34 cellular contexts compared by ENCODE assay signal in genomic region chr3:32316976-32317375, GRCh38.
"Had no signal": no experiment of that assay in that cellular context is flagged by ENCODE, and none has a peak within 500 bp of the region (broad histone marks: within the 10 kb centered on the region; RNA-seq: fewer than 3 reads in every experiment).

No MANE protein-coding gene starts in this region.

- ATAC-seq: activated CD4-positive, alpha-beta T cell treated with anti-CD3 and anti-CD28 coated beads for 36 hours; activated CD4-positive, CD25-positive, alpha-beta regulatory T cell treated with anti-CD3 and anti-CD28 coated beads, Interleukin-2, amount 50 U/mL, for 24 hours; activated CD8-positive, alpha-beta T cell treated with anti-CD3 and anti-CD28 coated beads, Interleukin-2, amount 10 ng/mL, durations not matched to agents 7 days and 5 days; PC-3; WTC11 had no signal

- H3K4me3 ChIP-seq: adrenal gland, Peyer's patch, SJSA1 had no signal

- H3K36me3 ChIP-seq: adrenal gland, Peyer's patch, SJSA1 had no signal

- H3K9ac ChIP-seq: SK-N-SH had no signal

- H3K9me3 ChIP-seq: adrenal gland, Peyer's patch, SJSA1, SK-N-SH had no signal

- H3K27ac Mint-ChIP-seq: activated CD4-positive, alpha-beta T cell treated with anti-CD3 and anti-CD28 coated beads for 36 hours; activated CD4-positive, alpha-beta T cell treated with anti-CD3 and anti-CD28 coated beads, Interleukin-2, amount 10 ng/mL, durations not matched to agents 7 days and 5 days; activated CD8-positive, alpha-beta T cell treated with anti-CD3 and anti-CD28 coated beads, Interleukin-2, amount 10 ng/mL, durations not matched to agents 7 days and 5 days; activated naive CD4-positive, alpha-beta T cell treated with anti-CD3 and anti-CD28 coated beads, Interleukin-2, amount 50 U/mL, for 24 hours; activated naive CD8-positive, alpha-beta T cell treated with anti-CD3 and anti-CD28 coated beads, Interleukin-2, amount 10 ng/mL, durations not matched to agents 7 days and 5 days; activated T-cell treated with anti-CD3 and anti-CD28 coated beads, Interleukin-2, amount 50 U/mL, for 24 hours; activated T-helper 2 cell treated with anti-CD3 and anti-CD28 coated beads, Interferon-gamma antibody, Interleukin-2, Interleukin-4, amounts not matched to agents 10 μg/mL and 5 μg/mL and 100 μg/mL, durations not matched to agents 14 hours and 24 hours and 36 hours; brain; T-helper 1 cell treated with Interleukin-12 subunit alpha and Interleukin-12 subunit beta and Interleukin-4 antibody, amounts not matched to agents 30 μg/mL and 1 μg/mL, for 36 hours; T-helper 2 cell treated with Interferon-gamma antibody and Interleukin-4, amounts not matched to agents 5 μg/mL and 100 μg/mL, for 36 hours; WTC11 had no signal

- H3K4me1 ChIP-seq: Peyer's patch, SJSA1 had no signal

- H3K36me3 Mint-ChIP-seq: activated naive CD8-positive, alpha-beta T cell treated with anti-CD3 and anti-CD28 coated beads, Interleukin-2, amount 10 ng/mL, durations not matched to agents 7 days and 5 days; brain; WTC11 had no signal

- DNase-seq: activated CD4-positive, alpha-beta T cell treated with anti-CD3 and anti-CD28 coated beads for 36 hours; activated CD4-positive, alpha-beta T cell treated with anti-CD3 and anti-CD28 coated beads, Interleukin-2, amount 10 ng/mL, durations not matched to agents 7 days and 5 days; activated CD4-positive, alpha-beta T cell treated with anti-CD3 and anti-CD28 coated beads, Interleukin-2, amount 50 U/mL, for 48 hours; activated CD8-positive, alpha-beta T cell treated with anti-CD3 and anti-CD28 coated beads, Interleukin-2, amount 10 ng/mL, durations not matched to agents 7 days and 5 days; activated gamma-delta T cell; activated naive CD4-positive, alpha-beta T cell treated with Interleukin-2 at 50 U/mL for 16 hours; activated naive CD8-positive, alpha-beta T cell treated with anti-CD3 and anti-CD28 coated beads, Interleukin-2, amount 10 ng/mL, durations not matched to agents 7 days and 5 days; activated T-cell treated with anti-CD3 and anti-CD28 coated beads, Interleukin-2, amount 50 U/mL, for 24 hours; adrenal gland; central memory CD4-positive, alpha-beta T cell; MM.1S; MV-4-11; NCI-H1092; NCI-H1436 treated with DMSO at 0.1 percent for 48 hours; NCI-H1694 treated with DMSO at 0.1 percent for 48 hours; NCI-H2029; NCI-H345; NCI-H524 treated with DMSO at 0.1 percent for 48 hours; NK-92 treated with Interleukin-12 subunit alpha and Interleukin-12 subunit beta, amount 100 ng/mL, for 24 hours; PC-3; Peyer's patch; RPMI8226; SHP77 treated with DMSO at 0.1 percent for 48 hours; SK-N-SH had no signal

- H3K27ac ChIP-seq: adrenal gland, Peyer's patch, SJSA1 had no signal

- H3K4me2 ChIP-seq: SK-N-SH had no signal

- H3K27me3 Mint-ChIP-seq: activated CD4-positive, alpha-beta T cell treated with anti-CD3 and anti-CD28 coated beads for 36 hours; activated CD4-positive, alpha-beta T cell treated with anti-CD3 and anti-CD28 coated beads, Interleukin-2, amount 10 ng/mL, durations not matched to agents 7 days and 5 days; activated naive CD4-positive, alpha-beta T cell treated with anti-CD3 and anti-CD28 coated beads, Interleukin-2, amount 50 U/mL, for 24 hours; activated naive CD8-positive, alpha-beta T cell treated with anti-CD3 and anti-CD28 coated beads, Interleukin-2, amount 10 ng/mL, durations not matched to agents 7 days and 5 days; activated T-cell treated with anti-CD3 and anti-CD28 coated beads, Interleukin-2, amount 50 U/mL, for 24 hours had no signal

- H3K9me3 Mint-ChIP-seq: activated CD4-positive, alpha-beta T cell treated with anti-CD3 and anti-CD28 coated beads, Interleukin-2, amount 10 ng/mL, durations not matched to agents 7 days and 5 days; activated naive CD4-positive, alpha-beta T cell treated with anti-CD3 and anti-CD28 coated beads, Interleukin-2, amount 50 U/mL, for 24 hours; activated naive CD8-positive, alpha-beta T cell treated with anti-CD3 and anti-CD28 coated beads, Interleukin-2, amount 10 ng/mL, durations not matched to agents 7 days and 5 days; activated T-cell treated with anti-CD3 and anti-CD28 coated beads, Interleukin-2, amount 50 U/mL, for 24 hours; activated T-helper 2 cell treated with anti-CD3 and anti-CD28 coated beads, Interferon-gamma antibody, Interleukin-2, Interleukin-4, amounts not matched to agents 10 μg/mL and 5 μg/mL and 100 μg/mL, durations not matched to agents 14 hours and 24 hours and 36 hours; T-helper 1 cell treated with Interleukin-12 subunit alpha and Interleukin-12 subunit beta and Interleukin-4 antibody, amounts not matched to agents 30 μg/mL and 1 μg/mL, for 36 hours; T-helper 2 cell treated with Interferon-gamma antibody and Interleukin-4, amounts not matched to agents 5 μg/mL and 100 μg/mL, for 36 hours; WTC11 had no signal

- H3K4me3 Mint-ChIP-seq: activated CD4-positive, alpha-beta T cell treated with anti-CD3 and anti-CD28 coated beads for 36 hours; activated CD4-positive, alpha-beta T cell treated with anti-CD3 and anti-CD28 coated beads, Interleukin-2, amount 10 ng/mL, durations not matched to agents 7 days and 5 days; activated CD8-positive, alpha-beta T cell treated with anti-CD3 and anti-CD28 coated beads, Interleukin-2, amount 10 ng/mL, durations not matched to agents 7 days and 5 days; activated naive CD4-positive, alpha-beta T cell treated with anti-CD3 and anti-CD28 coated beads, Interleukin-2, amount 50 U/mL, for 24 hours; activated naive CD8-positive, alpha-beta T cell treated with anti-CD3 and anti-CD28 coated beads, Interleukin-2, amount 10 ng/mL, durations not matched to agents 7 days and 5 days; activated T-cell treated with anti-CD3 and anti-CD28 coated beads, Interleukin-2, amount 50 U/mL, for 24 hours; brain; T-helper 1 cell treated with Interleukin-12 subunit alpha and Interleukin-12 subunit beta and Interleukin-4 antibody, amounts not matched to agents 30 μg/mL and 1 μg/mL, for 36 hours; T-helper 2 cell treated with Interferon-gamma antibody and Interleukin-4, amounts not matched to agents 5 μg/mL and 100 μg/mL, for 36 hours; WTC11 had no signal

- FAIRE-seq: bronchial epithelial cell, TTC549 had no signal

- H3K9me2 ChIP-seq: SK-N-SH had no signal

- H3K27me3 ChIP-seq: adrenal gland, Peyer's patch, SJSA1 had no signal
